9 cellular contexts compared by ENCODE assay signal in genomic region chr10:62374862-62375710, GRCh38. TPM values are rescaled to one million over a fixed set of nuclear protein-coding genes. Genes with fewer than 3 reads are reported as not detected.
DNase-seq lines count a peak whose midpoint lies in the region; ATAC-seq, FAIRE-seq and TF ChIP-seq lines count a peak whose summit lies in the region.
"Had no signal": no experiment of that assay in that cellular context is flagged by ENCODE, and none has a peak within 500 bp of the region (broad histone marks: within the 10 kb centered on the region; RNA-seq: fewer than 3 reads in every experiment).

No MANE protein-coding gene starts in this region.

- TF ChIP-seq POLR2A in upper lobe of left lung (IDR thresholded peaks at IDR 0.05), result no peak

- peak overlapping the region; percentile 77 for H3K4me3 ChIP-seq in adipocyte (ENCODE audit: low read length)
- peak overlapping the region; percentile 68 for H3K4me3 ChIP-seq in iPS-20b (ENCODE audit: low read length)
- H3K4me3 ChIP-seq in upper lobe of left lung, result peak overlapping the region in 3 of 4 donors; percentile 39 to 56 (median 54)
- H3K4me3 ChIP-seq in MG63, result no peak overlapping the region; the same call in 1 of the 2 replicates

- H3K27me3 ChIP-seq in adipocyte (replicated peaks; ENCODE audit: control insufficient read depth, insufficient read depth, low read length) (no peaks in the 10 kb centered on the region), iPS-20b (ENCODE audit: insufficient read depth, low read length) (peaks cover 45% of the 10 kb centered on the region), upper lobe of left lung (peaks cover 0 to 16% (median 5%) of the 10 kb centered on the region in 4 donors), MG63 (no peaks in the 10 kb centered on the region)

- H3K27ac ChIP-seq in iPS-20b (ENCODE audit: low read length) (no peak overlapping the region), upper lobe of left lung (no peak overlapping the region)

- H3K4me1 ChIP-seq in adipocyte (ENCODE audit: control insufficient read depth, insufficient read depth, low read length) (no peaks in the 10 kb centered on the region), iPS-20b (ENCODE audit: insufficient read depth, low read length) (no peaks in the 10 kb centered on the region), upper lobe of left lung (peaks cover 0 to 15% (median 4%) of the 10 kb centered on the region in 4 donors)

- no peak overlapping the region for H3K9ac ChIP-seq in adipocyte (ENCODE audit: low read length)
- H3K9ac ChIP-seq in iPS-20b (ENCODE audit: low read depth, low read length), result peak overlapping the region; percentile 32; the same call in 1 of the 2 replicates

- peak overlapping the region; percentile 85 for H3K4me3 Mint-ChIP-seq in activated naive CD4-positive, alpha-beta T cell treated with anti-CD3 and anti-CD28 coated beads, Interleukin-2, amount 50 U/mL, for 24 hours

- TF ChIP-seq EP300 in upper lobe of left lung (IDR thresholded peaks at IDR 0.05), result no peak

- peak in 1 of 2 donors; percentile 28 for ATAC-seq in upper lobe of left lung (ENCODE audit: low FRiP score in 2 of 2)

- WGBS in upper lobe of left lung, 2 donors, result 65 to 66% methylated on average over 12 of the region's 12 CpGs

- H3K36me3 ChIP-seq in adipocyte (ENCODE audit: control insufficient read depth, insufficient read depth, low read length, severe bottlenecking), result no peaks in the 10 kb centered on the region
- no peaks in the 10 kb centered on the region for H3K36me3 ChIP-seq in iPS-20b (ENCODE audit: insufficient read depth, low read depth, low read length)
- no peaks in the 10 kb centered on the region for H3K36me3 ChIP-seq in upper lobe of left lung
- H3K36me3 ChIP-seq in MG63, result no peaks in the 10 kb centered on the region

- no peak for TF ChIP-seq CTCF in upper lobe of left lung (IDR thresholded peaks at IDR 0.05)
- TF ChIP-seq CTCF in D721Med (IDR thresholded peaks at IDR 0.05; ENCODE audit: insufficient read depth, missing control alignments), result no peak

- H3K36me3 Mint-ChIP-seq in activated naive CD4-positive, alpha-beta T cell treated with anti-CD3 and anti-CD28 coated beads, Interleukin-2, amount 50 U/mL, for 24 hours, result no peaks in the 10 kb centered on the region

- H3K27ac Mint-ChIP-seq in activated naive CD4-positive, alpha-beta T cell treated with anti-CD3 and anti-CD28 coated beads, Interleukin-2, amount 50 U/mL, for 24 hours, result no peak overlapping the region

- H3K4me1 Mint-ChIP-seq in activated naive CD4-positive, alpha-beta T cell treated with anti-CD3 and anti-CD28 coated beads, Interleukin-2, amount 50 U/mL, for 24 hours, result peaks cover 10% of the 10 kb centered on the region

- no peak for DNase-seq in activated naive CD4-positive, alpha-beta T cell (lab: John Stamatoyannopoulos, UW)
- DNase-seq in adipocyte (ENCODE audit: low read depth), result peak; percentile 53
- DNase-seq in upper lobe of left lung, result no peak
- DNase-seq in MG63, result no peak
- DNase-seq in D721Med (ENCODE audit: insufficient read length, low spot score), result no peak
- no peak for DNase-seq in activated CD4-positive, alpha-beta T cell treated with anti-CD3 and anti-CD28 coated beads, Interleukin-2, amount 50 U/mL, for 4 hours
- DNase-seq: NCI-H2029 treated with DMSO at 0.1 percent for 48 hours had no signal

- no peaks in the 10 kb centered on the region for H3K9me3 Mint-ChIP-seq in activated naive CD4-positive, alpha-beta T cell treated with anti-CD3 and anti-CD28 coated beads, Interleukin-2, amount 50 U/mL, for 24 hours

- H3K9me3 ChIP-seq in adipocyte (ENCODE audit: control insufficient read depth, low read length) (no peaks in the 10 kb centered on the region), iPS-20b (ENCODE audit: insufficient read depth, low read depth, low read length) (no peaks in the 10 kb centered on the region), upper lobe of left lung (no peaks in the 10 kb centered on the region), MG63 (no peaks in the 10 kb centered on the region)

- H3K27me3 Mint-ChIP-seq in activated naive CD4-positive, alpha-beta T cell treated with anti-CD3 and anti-CD28 coated beads, Interleukin-2, amount 50 U/mL, for 24 hours, result peaks cover 11% of the 10 kb centered on the region

- no peak for FAIRE-seq in D721Med (lab: Jason Lieb, UNC)

RNA-seq across cellular contexts. Expression of gene ZNF365, which starts 0.9 kb away (rescaled TPM):
- total RNA-seq in upper lobe of left lung, result 1 to 10 TPM; 1.0 to 6.3 (median 1.7) TPM
- 0.89 and 1.5 TPM in 2 replicates for total RNA-seq in MG63 (2014; rRNA removed; shearing (Covaris generic); ENCODE audit: low replicate concordance)
